Comparison of ENCODE assay signal across 8 cellular contexts in genomic region chr17:74872313-74873035, GRCh38. TPM values are rescaled to one million over a fixed set of nuclear protein-coding genes. Genes with fewer than 3 reads are reported as not detected.
DNase-seq lines count a peak whose midpoint lies in the region; ATAC-seq and TF ChIP-seq lines count a peak whose summit lies in the region.

Gene FDXR (minus strand): TSS chr17:74872994. CDS start chr17:74872944, 50 bp downstream.

- H3K4me1 ChIP-seq in duodenal mucosa (ENCODE audit: control insufficient read depth in 1 of 2, insufficient read depth in 2 of 2, low read length in 2 of 2) = peaks cover 16 to 17% of the 10 kb centered on the region in 2 donors

- no peaks in the 10 kb centered on the region for H3K9me3 ChIP-seq in duodenal mucosa (ENCODE audit: control insufficient read depth in 1 of 2, low read length in 2 of 2)

- peak within 1 kb of the TSS; percentile 96 for H3K4me3 Mint-ChIP-seq in neural crest cell

- no peaks in the 10 kb centered on the region for H3K36me3 Mint-ChIP-seq in neural crest cell (ENCODE audit: low read depth)

- peaks cover 17% of the 10 kb centered on the region for H3K27me3 Mint-ChIP-seq in neural crest cell (ENCODE audit: low read depth)

- H3K4me1 Mint-ChIP-seq in neural crest cell = peaks cover 31% of the 10 kb centered on the region

- H3K27me3 ChIP-seq in duodenal mucosa (ENCODE audit: control insufficient read depth in 1 of 2, insufficient read depth in 2 of 2, low read length in 2 of 2) = no peaks in the 10 kb centered on the region

- DNase-seq in NCI-H460 (ENCODE audit: extremely low read depth, low read depth) (no peak), neural crest cell (ENCODE audit: low read depth, low spot score) (no peak), cerebellum (ENCODE audit: low spot score) (no peak), T1000 (lab: John Stamatoyannopoulos, UW) (no peak)

- H3K27ac ChIP-seq in duodenal mucosa (ENCODE audit: low read depth, low read length) = peak within 1 kb of the TSS; percentile 85

- peak within 1 kb of the TSS; percentile 96 for H3K27ac Mint-ChIP-seq in neural crest cell (ENCODE audit: unreplicated experiment)

- TF ChIP-seq CTCF in neural crest cell (conservative IDR thresholded peaks at IDR 0.05) = no peak

- peak within 1 kb of the TSS; percentile 93 for H3K4me3 ChIP-seq in GM08714 (ENCODE audit: low read length)
- H3K4me3 ChIP-seq in duodenal mucosa (ENCODE audit: low read depth in 1 of 2, low read length in 2 of 2) = peak within 1 kb of the TSS; percentile 86 to 90

- peak within 1 kb of the TSS; percentile 86 to 96 for H3K9ac ChIP-seq in duodenal mucosa (ENCODE audit: low read depth in 1 of 2, low read length in 2 of 2)

- H3K36me3 ChIP-seq in duodenal mucosa (ENCODE audit: control insufficient read depth in 1 of 2, insufficient read depth in 2 of 2, low read length in 2 of 2) = no peaks in the 10 kb centered on the region

- no peaks in the 10 kb centered on the region for H3K9me3 Mint-ChIP-seq in neural crest cell

- peak; percentile 49 for ATAC-seq in GM21717 (IDR thresholded peaks at IDR 0.05; ENCODE audit: unreplicated experiment)
- no peak for ATAC-seq in GM18520 (IDR thresholded peaks at IDR 0.05; ENCODE audit: unreplicated experiment)

RNA-seq across cellular contexts. Expression of gene FDXR, which starts in this region (rescaled TPM):
- total RNA-seq in NCI-H460 (2014; rRNA removed; shearing (Covaris generic)) = 35.0 and 36.9 TPM in 2 replicates
- polyA plus RNA-seq in NCI-H460 (2014; cell fraction: nucleus; rRNA removed) = 47.3 and 54.6 TPM in 2 replicates
- total RNA-seq in neural crest cell (13.3 and 14.8 TPM in 2 replicates), cerebellum (2.3 TPM)
